ENCODE assay signal across 1 cellular context in the genomic region with DNA sequence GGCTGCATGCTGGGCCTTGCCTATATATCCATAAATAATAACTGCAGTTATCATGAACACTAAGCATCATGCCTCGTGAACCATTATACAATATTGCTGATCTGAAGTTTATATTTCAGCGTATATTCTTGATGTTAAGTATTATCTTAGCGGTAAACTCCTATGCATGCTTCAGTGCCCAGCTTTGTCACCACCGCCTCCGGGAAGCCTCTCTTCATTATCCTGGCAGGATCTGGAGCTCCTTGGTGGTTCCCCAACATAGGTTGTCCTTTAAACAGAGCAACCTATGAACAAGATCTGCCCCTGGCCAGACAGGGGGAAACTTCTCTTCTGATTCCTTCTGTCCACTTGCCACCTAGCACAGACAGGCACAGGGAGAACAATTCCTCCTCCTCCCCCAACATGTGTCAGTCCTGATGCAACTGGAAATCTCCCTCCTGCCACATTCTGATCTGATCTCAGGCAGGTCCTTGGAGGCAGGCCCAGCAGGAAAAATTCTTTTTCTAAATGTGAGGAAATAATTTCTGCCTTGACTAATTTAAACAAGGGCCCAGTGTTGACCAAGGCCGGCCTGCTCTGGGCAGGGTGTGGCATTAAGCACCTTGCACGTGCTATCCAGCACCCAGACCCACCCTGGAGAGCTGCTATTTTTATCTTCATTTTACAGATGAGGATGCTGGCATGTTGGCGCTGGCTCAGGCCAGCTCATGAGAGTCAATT.
A peak's percentile ranks its signal among the peaks of the same experiment; 100 is the strongest.
TF ChIP-seq lines count a peak whose summit lies in the region.

No MANE protein-coding gene starts in this region.

TF ChIP-seq in HEK293, 187 proteins besides CTCF, POLR2A, EP300 and RAD21 (continued from another document):
- TF ChIP-seq, protein P1, sequence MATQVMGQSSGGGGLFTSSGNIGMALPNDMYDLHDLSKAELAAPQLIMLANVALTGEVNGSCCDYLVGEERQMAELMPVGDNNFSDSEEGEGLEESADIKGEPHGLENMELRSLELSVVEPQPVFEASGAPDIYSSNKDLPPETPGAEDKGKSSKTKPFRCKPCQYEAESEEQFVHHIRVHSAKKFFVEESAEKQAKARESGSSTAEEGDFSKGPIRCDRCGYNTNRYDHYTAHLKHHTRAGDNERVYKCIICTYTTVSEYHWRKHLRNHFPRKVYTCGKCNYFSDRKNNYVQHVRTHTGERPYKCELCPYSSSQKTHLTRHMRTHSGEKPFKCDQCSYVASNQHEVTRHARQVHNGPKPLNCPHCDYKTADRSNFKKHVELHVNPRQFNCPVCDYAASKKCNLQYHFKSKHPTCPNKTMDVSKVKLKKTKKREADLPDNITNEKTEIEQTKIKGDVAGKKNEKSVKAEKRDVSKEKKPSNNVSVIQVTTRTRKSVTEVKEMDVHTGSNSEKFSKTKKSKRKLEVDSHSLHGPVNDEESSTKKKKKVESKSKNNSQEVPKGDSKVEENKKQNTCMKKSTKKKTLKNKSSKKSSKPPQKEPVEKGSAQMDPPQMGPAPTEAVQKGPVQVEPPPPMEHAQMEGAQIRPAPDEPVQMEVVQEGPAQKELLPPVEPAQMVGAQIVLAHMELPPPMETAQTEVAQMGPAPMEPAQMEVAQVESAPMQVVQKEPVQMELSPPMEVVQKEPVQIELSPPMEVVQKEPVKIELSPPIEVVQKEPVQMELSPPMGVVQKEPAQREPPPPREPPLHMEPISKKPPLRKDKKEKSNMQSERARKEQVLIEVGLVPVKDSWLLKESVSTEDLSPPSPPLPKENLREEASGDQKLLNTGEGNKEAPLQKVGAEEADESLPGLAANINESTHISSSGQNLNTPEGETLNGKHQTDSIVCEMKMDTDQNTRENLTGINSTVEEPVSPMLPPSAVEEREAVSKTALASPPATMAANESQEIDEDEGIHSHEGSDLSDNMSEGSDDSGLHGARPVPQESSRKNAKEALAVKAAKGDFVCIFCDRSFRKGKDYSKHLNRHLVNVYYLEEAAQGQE (tag by site-specific recombination; IDR thresholded peaks at IDR 0.05): peak; percentile 36; the same call in 1 of the 2 replicates
- TF ChIP-seq, protein P2, sequence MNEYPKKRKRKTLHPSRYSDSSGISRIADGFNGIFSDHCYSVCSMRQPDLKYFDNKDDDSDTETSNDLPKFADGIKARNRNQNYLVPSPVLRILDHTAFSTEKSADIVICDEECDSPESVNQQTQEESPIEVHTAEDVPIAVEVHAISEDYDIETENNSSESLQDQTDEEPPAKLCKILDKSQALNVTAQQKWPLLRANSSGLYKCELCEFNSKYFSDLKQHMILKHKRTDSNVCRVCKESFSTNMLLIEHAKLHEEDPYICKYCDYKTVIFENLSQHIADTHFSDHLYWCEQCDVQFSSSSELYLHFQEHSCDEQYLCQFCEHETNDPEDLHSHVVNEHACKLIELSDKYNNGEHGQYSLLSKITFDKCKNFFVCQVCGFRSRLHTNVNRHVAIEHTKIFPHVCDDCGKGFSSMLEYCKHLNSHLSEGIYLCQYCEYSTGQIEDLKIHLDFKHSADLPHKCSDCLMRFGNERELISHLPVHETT (tag by site-specific recombination; IDR thresholded peaks at IDR 0.05): no peak
